Comparison of ENCODE assay signal across 9 cellular contexts in the genomic region with DNA sequence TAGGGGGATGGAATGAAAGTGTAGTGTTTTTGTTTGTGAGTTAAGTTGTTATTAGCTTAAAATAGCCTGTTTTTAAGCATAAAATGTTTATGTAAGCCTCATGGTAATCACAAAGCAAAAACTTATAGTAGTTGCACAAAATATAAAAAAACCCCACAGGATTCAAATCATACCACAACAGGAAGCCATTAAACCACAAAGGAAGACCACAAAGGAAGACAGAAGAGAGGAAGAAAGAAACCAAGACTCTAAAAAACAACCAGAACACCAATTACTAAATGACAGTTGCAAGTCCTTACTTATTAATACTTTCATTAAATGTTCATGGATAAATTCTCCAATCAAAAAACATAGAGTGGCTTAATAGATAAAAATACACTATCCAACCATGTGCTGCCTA.
DNase-seq lines count a peak whose midpoint lies in the region; ATAC-seq, FAIRE-seq and TF ChIP-seq lines count a peak whose summit lies in the region.
"Had no signal": no experiment of that assay in that cellular context is flagged by ENCODE, and none has a peak within 500 bp of the region (broad histone marks: within the 10 kb centered on the region; RNA-seq: fewer than 3 reads in every experiment).

No MANE protein-coding gene starts in this region.

- peak overlapping the region; percentile 79 for H3K27ac Mint-ChIP-seq in activated naive CD8-positive, alpha-beta T cell treated with anti-CD3 and anti-CD28 coated beads, Interleukin-2, amount 50 U/mL, for 24 hours

- peaks cover 32% of the 10 kb centered on the region for H3K4me1 Mint-ChIP-seq in activated naive CD8-positive, alpha-beta T cell treated with anti-CD3 and anti-CD28 coated beads, Interleukin-2, amount 50 U/mL, for 24 hours

- peaks cover 39% of the 10 kb centered on the region for H3K9me3 Mint-ChIP-seq in activated naive CD8-positive, alpha-beta T cell treated with anti-CD3 and anti-CD28 coated beads, Interleukin-2, amount 50 U/mL, for 24 hours

- peaks cover 14% of the 10 kb centered on the region for H3K36me3 Mint-ChIP-seq in activated naive CD8-positive, alpha-beta T cell treated with anti-CD3 and anti-CD28 coated beads, Interleukin-2, amount 50 U/mL, for 24 hours (ENCODE audit: low read depth)

- DNase-seq in activated naive CD8-positive, alpha-beta T cell treated with anti-CD3 and anti-CD28 coated beads, Interleukin-2, amount 50 U/mL, for 24 hours, result no peak
- no peak for DNase-seq in GM12891 (ENCODE audit: insufficient read length, low spot score)
- DNase-seq in NCI-H1092 (lab: John Stamatoyannopoulos, UW), result no peak
- no peak for DNase-seq in NCI-H82 treated with DMSO at 0.1 percent for 48 hours (lab: John Stamatoyannopoulos, UW; ENCODE audit: unreplicated experiment)
- DNase-seq in NCI-H510A (lab: John Stamatoyannopoulos, UW), result no peak
- DNase-seq: brain microvascular endothelial cell had no signal

- no peak for FAIRE-seq in GM12891 (lab: Jason Lieb, UNC)

- ATAC-seq in GM18502 (IDR thresholded peaks at IDR 0.05; ENCODE audit: poor library complexity, unreplicated experiment) (peak; percentile 89), GM21529 (IDR thresholded peaks at IDR 0.05; ENCODE audit: unreplicated experiment) (peak; percentile 88), HG03571 (IDR thresholded peaks at IDR 0.05; ENCODE audit: unreplicated experiment) (peak; percentile 80)
- ATAC-seq in activated naive CD8-positive, alpha-beta T cell treated with anti-CD3 and anti-CD28 coated beads, Interleukin-2, amount 50 U/mL, for 24 hours, result no peak

- H3K27me3 Mint-ChIP-seq in activated naive CD8-positive, alpha-beta T cell treated with anti-CD3 and anti-CD28 coated beads, Interleukin-2, amount 50 U/mL, for 24 hours, result peaks cover 59% of the 10 kb centered on the region

- TF ChIP-seq POLR2A in GM12891 (IDR thresholded peaks at IDR 0.05; ENCODE audit: low read depth, low read length), result no peak

- H3K4me3 Mint-ChIP-seq in activated naive CD8-positive, alpha-beta T cell treated with anti-CD3 and anti-CD28 coated beads, Interleukin-2, amount 50 U/mL, for 24 hours, result peak overlapping the region; percentile 34

TF ChIP-seq in GM12891, 5 proteins besides CTCF, POLR2A, EP300 and RAD21:
- TF ChIP-seq POU2F2 (IDR thresholded peaks at IDR 0.05; ENCODE audit: low read depth, low read length) (no peak), SPI1 (IDR thresholded peaks at IDR 0.05; ENCODE audit: low read depth, low read length) (no peak), PAX5 (IDR thresholded peaks at IDR 0.05; ENCODE audit: insufficient read depth, low read length, severe bottlenecking) (no peak), POLR2AphosphoS5 (IDR thresholded peaks at IDR 0.05; ENCODE audit: low read depth, low read length) (no peak), TAF1 (IDR thresholded peaks at IDR 0.05; ENCODE audit: low read depth, low read length) (no peak)
TF ChIP-seq in GM12891: peak in this region for 0.
